Comparison of ENCODE assay signal across 20 cellular contexts in genomic region chr12:121277367-121277744, GRCh38. TPM values are rescaled to one million over a fixed set of nuclear protein-coding genes. Genes with fewer than 3 reads are reported as not detected.
DNase-seq lines count a peak whose midpoint lies in the region; ATAC-seq and TF ChIP-seq lines count a peak whose summit lies in the region.
"Had no signal": no experiment of that assay in that cellular context is flagged by ENCODE, and none has a peak within 500 bp of the region (broad histone marks: within the 10 kb centered on the region; RNA-seq: fewer than 3 reads in every experiment).

No MANE protein-coding gene starts in this region.

- no peaks in the 10 kb centered on the region for H3K27me3 ChIP-seq in vagina
- H3K27me3 ChIP-seq: upper lobe of right lung had no signal

- no peak for ATAC-seq in stimulated activated naive CD8-positive, alpha-beta T cell treated with anti-CD3 and anti-CD28 coated beads, Interleukin-15, Interleukin-2, amounts not matched to agents 100 U/mL and 50 U/mL, for 24 hours
- ATAC-seq in GM21381 (IDR thresholded peaks at IDR 0.05; ENCODE audit: unreplicated experiment) (no peak), GM19328 (IDR thresholded peaks at IDR 0.05; ENCODE audit: unreplicated experiment) (no peak), GM19467 (IDR thresholded peaks at IDR 0.05; ENCODE audit: unreplicated experiment) (no peak)
- ATAC-seq: left colon had no signal

- no peaks in the 10 kb centered on the region for H3K9me3 Mint-ChIP-seq in stimulated activated naive CD8-positive, alpha-beta T cell treated with anti-CD3 and anti-CD28 coated beads, Interleukin-15, Interleukin-2, amounts not matched to agents 100 ng/mL and 50 ng/mL, for 24 hours
- peaks cover 3% of the 10 kb centered on the region for H3K9me3 Mint-ChIP-seq in activated naive CD8-positive, alpha-beta T cell treated with anti-CD3 and anti-CD28 coated beads for 36 hours
- H3K9me3 Mint-ChIP-seq: CD4-positive, alpha-beta T cell; central memory CD8-positive, alpha-beta T cell; endodermal cell; T-helper 2 cell treated with Interferon-gamma antibody and Interleukin-4, amounts not matched to agents 5 μg/mL and 100 μg/mL, for 36 hours had no signal

- no peaks in the 10 kb centered on the region for H3K9me3 ChIP-seq in vagina
- H3K9me3 ChIP-seq: upper lobe of right lung had no signal

- peak overlapping the region; percentile 0 for H3K27ac ChIP-seq in vagina
- H3K27ac ChIP-seq: upper lobe of right lung had no signal

- TF ChIP-seq CTCF in vagina (IDR thresholded peaks at IDR 0.05), result no peak

- H3K27me3 Mint-ChIP-seq in stimulated activated naive CD8-positive, alpha-beta T cell treated with anti-CD3 and anti-CD28 coated beads, Interleukin-15, Interleukin-2, amounts not matched to agents 100 ng/mL and 50 ng/mL, for 24 hours, result no peaks in the 10 kb centered on the region
- H3K27me3 Mint-ChIP-seq in activated naive CD8-positive, alpha-beta T cell treated with anti-CD3 and anti-CD28 coated beads for 36 hours, result no peaks in the 10 kb centered on the region
- H3K27me3 Mint-ChIP-seq: CD4-positive, alpha-beta T cell; central memory CD8-positive, alpha-beta T cell had no signal

- no peak overlapping the region for H3K4me3 ChIP-seq in vagina
- H3K4me3 ChIP-seq: upper lobe of right lung had no signal

- intact Hi-C loops in vagina (cut with DNase I), result no loop called here

- TF ChIP-seq POLR2A in vagina (IDR thresholded peaks at IDR 0.05), result no peak

- H3K27ac Mint-ChIP-seq in stimulated activated naive CD8-positive, alpha-beta T cell treated with anti-CD3 and anti-CD28 coated beads, Interleukin-15, Interleukin-2, amounts not matched to agents 100 ng/mL and 50 ng/mL, for 24 hours, result peak overlapping the region; percentile 58
- peak overlapping the region; percentile 21 for H3K27ac Mint-ChIP-seq in activated naive CD8-positive, alpha-beta T cell treated with anti-CD3 and anti-CD28 coated beads for 36 hours
- H3K27ac Mint-ChIP-seq: CD4-positive, alpha-beta T cell; endodermal cell; T-helper 2 cell treated with Interferon-gamma antibody and Interleukin-4, amounts not matched to agents 5 μg/mL and 100 μg/mL, for 36 hours had no signal

- H3K4me1 Mint-ChIP-seq in stimulated activated naive CD8-positive, alpha-beta T cell treated with anti-CD3 and anti-CD28 coated beads, Interleukin-15, Interleukin-2, amounts not matched to agents 100 ng/mL and 50 ng/mL, for 24 hours (ENCODE audit: low read depth), result peaks cover 8% of the 10 kb centered on the region
- H3K4me1 Mint-ChIP-seq in activated naive CD8-positive, alpha-beta T cell treated with anti-CD3 and anti-CD28 coated beads for 36 hours, result peaks cover 10% of the 10 kb centered on the region
- H3K4me1 Mint-ChIP-seq: central memory CD8-positive, alpha-beta T cell had no signal

- peaks cover 35% of the 10 kb centered on the region for H3K36me3 Mint-ChIP-seq in stimulated activated naive CD8-positive, alpha-beta T cell treated with anti-CD3 and anti-CD28 coated beads, Interleukin-15, Interleukin-2, amounts not matched to agents 100 ng/mL and 50 ng/mL, for 24 hours (ENCODE audit: low read depth)
- peaks cover 26% of the 10 kb centered on the region for H3K36me3 Mint-ChIP-seq in activated naive CD8-positive, alpha-beta T cell treated with anti-CD3 and anti-CD28 coated beads for 36 hours

- H3K4me1 ChIP-seq in vagina, result peaks cover 19% of the 10 kb centered on the region

- H3K36me3 ChIP-seq in vagina, result peaks cover 0 to 11% of the 10 kb centered on the region in 2 donors

- no peak overlapping the region for H3K4me3 Mint-ChIP-seq in stimulated activated naive CD8-positive, alpha-beta T cell treated with anti-CD3 and anti-CD28 coated beads, Interleukin-15, Interleukin-2, amounts not matched to agents 100 ng/mL and 50 ng/mL, for 24 hours
- H3K4me3 Mint-ChIP-seq in activated naive CD8-positive, alpha-beta T cell treated with anti-CD3 and anti-CD28 coated beads for 36 hours, result no peak overlapping the region
- H3K4me3 Mint-ChIP-seq: CD4-positive, alpha-beta T cell; central memory CD8-positive, alpha-beta T cell; endodermal cell; T-helper 2 cell treated with Interferon-gamma antibody and Interleukin-4, amounts not matched to agents 5 μg/mL and 100 μg/mL, for 36 hours had no signal

- no peak for DNase-seq in stimulated activated naive CD8-positive, alpha-beta T cell treated with anti-CD3 and anti-CD28 coated beads, Interleukin-15, Interleukin-2, amounts not matched to agents 100 U/mL and 50 U/mL, for 24 hours
- DNase-seq in activated naive CD8-positive, alpha-beta T cell treated with anti-CD3 and anti-CD28 coated beads for 36 hours, result no peak
- DNase-seq in iris pigment epithelial cell (ENCODE audit: low read depth) (peak; percentile 24), vagina (ENCODE audit: extremely low spot score in 2 of 2) (no peak)
- DNase-seq: activated CD4-positive, CD25-positive, alpha-beta regulatory T cell; CD4-positive, alpha-beta T cell; DMS53; endodermal cell; GOT3; MM.1S; NCI-H524 treated with DMSO at 0.1 percent for 48 hours; retina had no signal

RNA-seq across cellular contexts. Expression of gene CAMKK2, which starts 19.2 kb away (rescaled TPM):
- total RNA-seq in activated naive CD8-positive, alpha-beta T cell treated with anti-CD3 and anti-CD28 coated beads for 36 hours, result 10 to 100 TPM; 37.6 to 38.6 TPM
- 32.7 TPM for total RNA-seq in vagina
